18 cellular contexts compared by ENCODE assay signal in genomic region chr15:74506515-74506840, GRCh38. TPM values are rescaled to one million over a fixed set of nuclear protein-coding genes. Genes with fewer than 3 reads are reported as not detected.
DNase-seq lines count a peak whose midpoint lies in the region; ATAC-seq and TF ChIP-seq lines count a peak whose summit lies in the region.
"Had no signal": no experiment of that assay in that cellular context is flagged by ENCODE, and none has a peak within 500 bp of the region (broad histone marks: within the 10 kb centered on the region; RNA-seq: fewer than 3 reads in every experiment).

No MANE protein-coding gene starts in this region.

- no peaks in the 10 kb centered on the region for H3K36me3 ChIP-seq in IMR-90 (ENCODE audit: control insufficient read depth, insufficient read depth, low read length)

- H3K27me3 ChIP-seq in IMR-90 (ENCODE audit: control insufficient read depth, insufficient read depth, low read length), result no peaks in the 10 kb centered on the region

- POLR2A ChIA-PET in IMR-90 (lab: Charles Lee; ENCODE audit: unreplicated experiment) (no interaction called here), WTC11 (lab: Charles Lee) (no interaction called here)

- H2AFZ ChIP-seq in IMR-90 (replicated peaks; ENCODE audit: low read length, poor library complexity), result peak overlapping the region; percentile 49
- H2AFZ ChIP-seq: GM23248 had no signal

- DNase-seq in IMR-90 (no peak), WTC11 (ENCODE audit: low spot score) (no peak), mesenteric fat pad (ENCODE audit: low spot score) (peak; percentile 3), NCI-H446 (lab: John Stamatoyannopoulos, UW) (no peak)
- no peak for DNase-seq in stimulated activated CD4-positive, alpha-beta T cell treated with anti-CD3 and anti-CD28 coated beads, Interleukin-2, amount 100 ng/mL, for 48 hours
- no peak for DNase-seq in activated CD4-positive, alpha-beta T cell treated with anti-CD3 and anti-CD28 coated beads for 1 hour
- DNase-seq: 8988T; ACHN; Calu3; CD4-positive, alpha-beta memory T cell; COR-L47; DMS53; DMS79 treated with DMSO at 0.1 percent for 48 hours; GF-D8; H7 had no signal

- no peak for TF ChIP-seq RAD21 in IMR-90 (IDR thresholded peaks at IDR 0.05; ENCODE audit: low read length)

- H2BK5ac ChIP-seq in IMR-90 (ENCODE audit: low read depth, low read length, poor library complexity, severe bottlenecking), result peak overlapping the region; percentile 58

- no TSS peak for BruUV-seq in IMR-90 (replicated peaks; lab: Mats Ljungman, UMichigan)

- TF ChIP-seq CTCF in IMR-90 (conservative IDR thresholded peaks at IDR 0.05; ENCODE audit: low read depth, low read length) (no peak), WTC11 (IDR thresholded peaks at IDR 0.05) (no peak)

- ATAC-seq in IMR-90 (ENCODE audit: low read depth) (no peak), WTC11 (no peak), GM21619 (IDR thresholded peaks at IDR 0.05; ENCODE audit: unreplicated experiment) (no peak)
- ATAC-seq: A549 had no signal

- no peak overlapping the region for H3K4me2 ChIP-seq in IMR-90 (ENCODE audit: low read depth, low read length)
- H3K4me2 ChIP-seq: A549 had no signal

- H3K79me1 ChIP-seq in IMR-90 (ENCODE audit: low read depth in 1 of 2, low read length in 2 of 2), result no peaks in the 10 kb centered on the region

- no peaks in the 10 kb centered on the region for H3K9me3 ChIP-seq in IMR-90 (ENCODE audit: control insufficient read depth, insufficient read depth, low read length)
- H3K9me3 ChIP-seq: A549 had no signal

- peaks cover 4% of the 10 kb centered on the region; the same call in 1 of the 2 replicates for H3K9me1 ChIP-seq in IMR-90 (ENCODE audit: insufficient read depth, low read length)

- peak overlapping the region; percentile 80; the same call in 1 of the 2 replicates for H2AK5ac ChIP-seq in IMR-90 (ENCODE audit: low read depth, low read length)

- no peak overlapping the region for H3K18ac ChIP-seq in IMR-90 (ENCODE audit: low read depth, low read length)

- CTCF ChIA-PET in IMR-90 (lab: Yijun Ruan, JAX) (interaction anchor here (0.7 kb wide), 1 partner anchor 13 kb away, joined by 3 read pairs; no protein-coding TSS in a partner anchor), WTC11 (lab: Charles Lee) (interaction anchor here (1.1 kb wide), 1 partner anchor 133 kb away, joined by 3 read pairs; no protein-coding TSS in a partner anchor)

- H2AK9ac ChIP-seq in IMR-90 (replicated peaks; ENCODE audit: low read depth, low read length, poor library complexity), result no peak overlapping the region

- H3K4me3 Mint-ChIP-seq in WTC11, result no peak overlapping the region
- H3K4me3 Mint-ChIP-seq: CD4-positive, alpha-beta memory T cell had no signal

- peaks cover 16% of the 10 kb centered on the region for H3K36me3 Mint-ChIP-seq in WTC11

- peak overlapping the region; percentile 45; the same call in 2 of the 3 replicates for H2BK15ac ChIP-seq in IMR-90 (ENCODE audit: low read depth, low read length)

- no peak for TF ChIP-seq POLR2A in IMR-90 (IDR thresholded peaks at IDR 0.05; ENCODE audit: low read depth, low read length)

- dilution Hi-C loops in IMR-90 (cut with HindIII; ENCODE audit: low sequenced_read_pairs, unreplicated experiment), result no loop called here

- no peak overlapping the region for H3K56ac ChIP-seq in IMR-90 (ENCODE audit: extremely low read depth, insufficient read depth, low read length)

- H3K4ac ChIP-seq in IMR-90 (ENCODE audit: low read depth, low read length), result no peak overlapping the region

- no peak overlapping the region for H2BK20ac ChIP-seq in IMR-90 (ENCODE audit: low read depth, low read length)

- H3K23ac ChIP-seq in IMR-90 (ENCODE audit: low read depth, low read length), result no peak overlapping the region

- no peak overlapping the region for H3K4me3 ChIP-seq in IMR-90 (ENCODE audit: insufficient read depth, low read depth, low read length)
- H3K4me3 ChIP-seq: A549, GM23248 had no signal

- H4K8ac ChIP-seq in IMR-90 (ENCODE audit: low read depth in 2 of 2, low read length in 2 of 2), result no peak overlapping the region

- H3K9me3 Mint-ChIP-seq in WTC11, result peaks cover 3% of the 10 kb centered on the region; the same call in 1 of the 2 replicates
- H3K9me3 Mint-ChIP-seq: CD4-positive, alpha-beta memory T cell had no signal

- no peak overlapping the region for H3K14ac ChIP-seq in IMR-90 (replicated peaks; ENCODE audit: low read depth, low read length)

- H3K4me1 ChIP-seq in IMR-90 (ENCODE audit: control insufficient read depth, insufficient read depth, low read length), result peaks cover 6% of the 10 kb centered on the region; the same call in 1 of the 2 replicates
- H3K4me1 ChIP-seq: A549 had no signal

- H3K27ac Mint-ChIP-seq in WTC11, result no peak overlapping the region
- H3K27ac Mint-ChIP-seq: CD4-positive, alpha-beta memory T cell had no signal

- H2BK120ac ChIP-seq in IMR-90 (ENCODE audit: low read depth, low read length), result no peak overlapping the region

- H3K27ac ChIP-seq in IMR-90 (ENCODE audit: insufficient read depth, low read length), result no peak overlapping the region
- H3K27ac ChIP-seq: A549, GM23248 had no signal

- intact Hi-C loops in IMR-90 (cut with micrococcal nuclease), result no loop called here

- no peaks in the 10 kb centered on the region for H3K4me1 Mint-ChIP-seq in WTC11
- H3K4me1 Mint-ChIP-seq: CD4-positive, alpha-beta memory T cell had no signal

- no peak overlapping the region; the same call in 1 of the 2 replicates for H4K5ac ChIP-seq in IMR-90 (ENCODE audit: low read depth, low read length)

- no peak overlapping the region; the same call in 1 of the 2 replicates for H4K91ac ChIP-seq in IMR-90 (ENCODE audit: insufficient read depth, low read depth, low read length)

- WGBS in IMR-90 (ENCODE audit: extremely low coverage in 2 of 2, insufficient read length in 1 of 2), 2 experiments, result no CpG with 5 or more reads among the region's 4 CpGs

- in situ Hi-C loops in IMR-90 (cut with MboI; ENCODE audit: low sequenced_read_pairs), result no loop called here

- H3K9ac ChIP-seq in IMR-90 (ENCODE audit: low read depth, low read length), result no peak overlapping the region
- H3K9ac ChIP-seq: GM23248 had no signal

- H3K27me3 Mint-ChIP-seq in WTC11 (ENCODE audit: low read depth), result no peaks in the 10 kb centered on the region
- H3K27me3 Mint-ChIP-seq: CD4-positive, alpha-beta memory T cell had no signal

- 0 out of 2 replicates have a peak, but pooled peaks cover 3% of the 10 kb centered on the region for H4K20me1 ChIP-seq in IMR-90 (ENCODE audit: insufficient read depth, low read length)

TF ChIP-seq in IMR-90, 13 proteins besides CTCF, POLR2A, EP300 and RAD21 (continues in another document):
- TF ChIP-seq CEBPB (IDR thresholded peaks at IDR 0.05; ENCODE audit: low read depth, low read length) (no peak), MXI1 (IDR thresholded peaks at IDR 0.05; ENCODE audit: borderline replicate concordance, low read depth, low read length) (no peak), NFE2L2 (IDR thresholded peaks at IDR 0.05; ENCODE audit: low read depth, low read length) (no peak), CHD1 (IDR thresholded peaks at IDR 0.05; ENCODE audit: low read depth, low read length) (no peak), RFX5 (IDR thresholded peaks at IDR 0.05; ENCODE audit: low read depth, low read length) (no peak), MAFK (IDR thresholded peaks at IDR 0.05; ENCODE audit: low read depth, low read length) (no peak), MAZ (IDR thresholded peaks at IDR 0.05; ENCODE audit: borderline replicate concordance, low read depth, low read length) (no peak), FOS (IDR thresholded peaks at IDR 0.05; ENCODE audit: low read depth, low read length) (no peak), BHLHE40 (IDR thresholded peaks at IDR 0.05; ENCODE audit: low read depth, low read length) (no peak), SMC3 (IDR thresholded peaks at IDR 0.05; ENCODE audit: low read depth, low read length) (no peak)

TF ChIP-seq in WTC11, 78 proteins besides CTCF, POLR2A, EP300 and RAD21:
- TF ChIP-seq E2F4 (CRISPR knock-in tag; IDR thresholded peaks at IDR 0.05; ENCODE audit: borderline replicate concordance, low read depth) (no peak), ZNF121 (CRISPR knock-in tag; IDR thresholded peaks at IDR 0.05) (0 out of 2 replicates have a peak, but pooled peaks have one; percentile 79)
TF ChIP-seq in WTC11: peak in this region for 1.

RNA-seq across cellular contexts. Expression of gene ARID3B, which starts 34.5 kb away (rescaled TPM):
- total RNA-seq in IMR-90 (2012; rRNA removed) (2.5 TPM in 2 replicates), WTC11 (2021) (122 to 133 TPM (median 124 TPM) in 3 replicates), mesenteric fat pad (5.8 TPM)
- 5.0 and 5.9 TPM in 2 replicates for polyA plus RNA-seq in IMR-90 (2012; rRNA removed)
- polyA plus RNA-seq in IMR-90 (2012; cell fraction: cytosol; rRNA removed), result 1.6 and 2.6 TPM in 2 replicates
- polyA plus RNA-seq in IMR-90 (2012; cell fraction: nucleus; rRNA removed; ENCODE audit: low replicate concordance), result 32.3 and 36.4 TPM in 2 replicates

RNA-seq across cellular contexts. Expression of gene UBL7, which starts 45.5 kb away (rescaled TPM):
- total RNA-seq in IMR-90 (2012; rRNA removed) (57.8 and 68.1 TPM in 2 replicates), WTC11 (2021) (62.1 to 70.1 TPM (median 70.1 TPM) in 3 replicates), mesenteric fat pad (32.4 TPM)
- 78.4 and 80.1 TPM in 2 replicates for polyA plus RNA-seq in IMR-90 (2012; rRNA removed)
- 64.2 and 85.0 TPM in 2 replicates for polyA plus RNA-seq in IMR-90 (2012; cell fraction: cytosol; rRNA removed)
- polyA plus RNA-seq in IMR-90 (2012; cell fraction: nucleus; rRNA removed; ENCODE audit: low replicate concordance), result 21.3 and 32.0 TPM in 2 replicates

Comparison
In these comparisons a context has a peak if more than half of its experiments do, and no peak if none do; other contexts are left out.
1. RNA of gene ARID3B, which starts 34.5 kb away (total RNA-seq): 122 to 133 TPM in WTC11; 5.8 TPM in mesenteric fat pad (single experiment) and 2.5 TPM in IMR-90; every median in the first group is over 10 times any median in the second.